Comparison of ENCODE assay signal across 9 cellular contexts in genomic region chr3:27646891-27647290, GRCh38.
"Had no signal": no experiment of that assay in that cellular context is flagged by ENCODE, and none has a peak within 500 bp of the region (broad histone marks: within the 10 kb centered on the region; RNA-seq: fewer than 3 reads in every experiment).

No MANE protein-coding gene starts in this region.

- H3K4me3 ChIP-seq: GM23248, GM23338, HAP-1 had no signal

- H3K36me3 ChIP-seq: HAP-1 had no signal

- H3K27ac ChIP-seq: GM23248 had no signal

- H3K4me2 ChIP-seq: GM23338 had no signal

- DNase-seq: GM23248, GOT3, H7, H9, HCEC 1CT, HFFc6 had no signal

- ATAC-seq: GM23338, HCT116 had no signal

- H2AFZ ChIP-seq: GM23248, GM23338 had no signal

- H3K9ac ChIP-seq: GM23248 had no signal

- H3K9me3 ChIP-seq: HAP-1 had no signal
